Comparison of ENCODE assay signal across 9 cellular contexts in the genomic region with DNA sequence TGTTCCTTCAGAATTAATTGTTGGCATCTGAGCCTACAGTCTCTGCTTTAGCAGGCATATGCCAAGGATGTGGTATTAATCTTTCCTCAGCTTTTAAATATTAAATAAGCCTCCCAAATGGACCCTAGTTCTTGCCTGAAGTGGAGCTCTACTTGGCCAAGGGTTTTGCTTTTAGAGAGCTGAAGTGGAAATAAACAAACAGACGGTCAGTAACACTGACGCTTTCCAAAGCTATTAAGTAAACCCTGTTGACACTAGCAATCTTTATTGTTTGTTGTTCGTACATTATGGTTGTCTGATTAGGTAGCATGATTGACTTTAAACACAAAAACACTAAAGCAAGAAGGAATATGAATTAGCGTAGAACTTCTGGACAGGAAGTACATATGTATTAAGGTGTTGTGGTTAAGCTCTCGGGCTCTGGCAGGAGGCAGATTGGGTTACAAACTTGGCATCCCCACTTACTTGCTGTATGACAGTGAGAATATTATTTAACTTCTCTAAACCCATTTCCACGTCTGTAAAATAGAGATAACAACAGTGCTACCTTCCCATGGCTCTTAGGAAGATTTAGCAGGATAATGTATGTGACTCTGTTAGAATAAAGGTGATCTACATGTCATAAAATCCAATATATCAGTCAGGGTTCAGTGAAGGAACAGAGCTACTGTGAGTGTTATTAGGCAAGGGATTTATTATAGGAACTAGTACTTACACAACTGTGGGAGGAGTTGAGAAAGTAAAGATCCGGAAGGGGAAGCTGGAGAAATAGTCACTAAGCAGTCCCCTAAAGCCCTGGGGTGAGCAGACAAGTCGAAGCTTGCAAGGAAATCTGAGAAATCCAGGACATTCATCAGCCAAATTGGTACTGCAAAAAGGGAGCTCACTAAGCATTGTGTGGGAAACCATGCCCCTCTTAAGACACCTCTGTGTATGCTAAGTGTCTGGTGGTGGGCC.
DNase-seq lines count a peak whose midpoint lies in the region; ATAC-seq and TF ChIP-seq lines count a peak whose summit lies in the region.
"Had no signal": no experiment of that assay in that cellular context is flagged by ENCODE, and none has a peak within 500 bp of the region (broad histone marks: within the 10 kb centered on the region; RNA-seq: fewer than 3 reads in every experiment).

No MANE protein-coding gene starts in this region.

- H3K4me1 ChIP-seq in OCI-LY1 (ENCODE audit: insufficient read depth, low read length, severe bottlenecking) = peaks cover 23% of the 10 kb centered on the region
- H3K4me1 ChIP-seq in suprapubic skin = no peaks in the 10 kb centered on the region

- no peaks in the 10 kb centered on the region for H3K9me2 ChIP-seq in OCI-LY1 (ENCODE audit: low read depth, low read length)

- no peaks in the 10 kb centered on the region for H3K79me2 ChIP-seq in OCI-LY1 (ENCODE audit: insufficient read depth, low read length)

- peaks cover 16% of the 10 kb centered on the region for H3K36me3 Mint-ChIP-seq in T-helper 2 cell treated with Interferon-gamma antibody and Interleukin-4, amounts not matched to agents 5 μg/mL and 100 μg/mL, for 36 hours (ENCODE audit: low read depth)
- H3K36me3 Mint-ChIP-seq: stimulated activated effector memory CD8-positive, alpha-beta T cell treated with anti-CD3 and anti-CD28 coated beads, Interleukin-12 subunit alpha, Interleukin-12 subunit beta, amount 100 ng/mL, for 72 hours had no signal

- peaks cover 23% of the 10 kb centered on the region for H3K9me3 Mint-ChIP-seq in T-helper 2 cell treated with Interferon-gamma antibody and Interleukin-4, amounts not matched to agents 5 μg/mL and 100 μg/mL, for 36 hours

- H2AFZ ChIP-seq in OCI-LY1 (ENCODE audit: low read length) = peak overlapping the region; percentile 77

- H3K9ac ChIP-seq in OCI-LY1 (ENCODE audit: low read length) = peak overlapping the region; percentile 38; the same call in 1 of the 2 replicates

- TF ChIP-seq POLR2A in suprapubic skin (IDR thresholded peaks at IDR 0.05) = no peak

- peak overlapping the region; percentile 41; the same call in 1 of the 2 replicates for H3K4me2 ChIP-seq in OCI-LY1 (ENCODE audit: low read length)

- TF ChIP-seq CTCF in OCI-LY1 (IDR thresholded peaks at IDR 0.05; ENCODE audit: low read length) (no peak), suprapubic skin (IDR thresholded peaks at IDR 0.05) (no peak)

- no peaks in the 10 kb centered on the region for H3K27me3 Mint-ChIP-seq in T-helper 2 cell treated with Interferon-gamma antibody and Interleukin-4, amounts not matched to agents 5 μg/mL and 100 μg/mL, for 36 hours (ENCODE audit: low read depth)

- H3K27me3 ChIP-seq in OCI-LY1 (ENCODE audit: insufficient read depth, low read length) (no peaks in the 10 kb centered on the region), suprapubic skin (no peaks in the 10 kb centered on the region)

- peaks cover 14% of the 10 kb centered on the region; the same call in 1 of the 2 replicates for H3K9me3 ChIP-seq in OCI-LY1 (ENCODE audit: low read length)
- H3K9me3 ChIP-seq in suprapubic skin = no peaks in the 10 kb centered on the region

- peak overlapping the region; percentile 0 for H3K4me3 ChIP-seq in OCI-LY1 (ENCODE audit: low read depth, low read length, poor library complexity, severe bottlenecking)
- H3K4me3 ChIP-seq in suprapubic skin = no peak overlapping the region

- no peak for TF ChIP-seq EP300 in suprapubic skin (IDR thresholded peaks at IDR 0.05)

- peak overlapping the region; percentile 37 for H3K27ac Mint-ChIP-seq in T-helper 2 cell treated with Interferon-gamma antibody and Interleukin-4, amounts not matched to agents 5 μg/mL and 100 μg/mL, for 36 hours
- H3K27ac Mint-ChIP-seq: stimulated activated effector memory CD8-positive, alpha-beta T cell treated with anti-CD3 and anti-CD28 coated beads, Interleukin-12 subunit alpha, Interleukin-12 subunit beta, amount 100 ng/mL, for 72 hours had no signal

- 49% methylated on average over 8 of the region's 8 CpGs for WGBS in suprapubic skin

- H3K36me3 ChIP-seq in OCI-LY1 (ENCODE audit: insufficient read depth, low read length) = no peaks in the 10 kb centered on the region; the same call in 1 of the 2 replicates
- no peaks in the 10 kb centered on the region for H3K36me3 ChIP-seq in suprapubic skin

- DNase-seq in T-helper 2 cell treated with Interferon-gamma antibody and Interleukin-4, amounts not matched to agents 5 μg/mL and 100 μg/mL, for 36 hours (ENCODE audit: low spot score) = no peak
- DNase-seq in T-helper 2 cell (no peak), left cardiac atrium (no peak), suprapubic skin (ENCODE audit: low spot score in 2 of 2) (no peak)

- ATAC-seq in left cardiac atrium (peak; percentile 57 to 73), GM18867 (IDR thresholded peaks at IDR 0.05; ENCODE audit: unreplicated experiment) (no peak), GM21717 (IDR thresholded peaks at IDR 0.05; ENCODE audit: unreplicated experiment) (no peak), GM21619 (IDR thresholded peaks at IDR 0.05; ENCODE audit: unreplicated experiment) (no peak)
- ATAC-seq: stimulated activated effector memory CD8-positive, alpha-beta T cell treated with anti-CD3 and anti-CD28 coated beads, Interleukin-12 subunit alpha, Interleukin-12 subunit beta, amount 100 ng/mL, for 72 hours had no signal

- H3K4me1 Mint-ChIP-seq in T-helper 2 cell treated with Interferon-gamma antibody and Interleukin-4, amounts not matched to agents 5 μg/mL and 100 μg/mL, for 36 hours (ENCODE audit: low read depth) = peaks cover 18% of the 10 kb centered on the region
- H3K4me1 Mint-ChIP-seq: stimulated activated effector memory CD8-positive, alpha-beta T cell treated with anti-CD3 and anti-CD28 coated beads, Interleukin-12 subunit alpha, Interleukin-12 subunit beta, amount 100 ng/mL, for 72 hours had no signal

- H3K4me3 Mint-ChIP-seq in T-helper 2 cell treated with Interferon-gamma antibody and Interleukin-4, amounts not matched to agents 5 μg/mL and 100 μg/mL, for 36 hours = peak overlapping the region; percentile 32
- H3K4me3 Mint-ChIP-seq: stimulated activated effector memory CD8-positive, alpha-beta T cell treated with anti-CD3 and anti-CD28 coated beads, Interleukin-12 subunit alpha, Interleukin-12 subunit beta, amount 100 ng/mL, for 72 hours had no signal

- no peaks in the 10 kb centered on the region for H3F3A ChIP-seq in OCI-LY1 (ENCODE audit: insufficient read depth, low read length)

- H4K20me1 ChIP-seq in OCI-LY1 (ENCODE audit: insufficient read depth, low read length) = no peaks in the 10 kb centered on the region

- peak overlapping the region; percentile 78 for H3K27ac ChIP-seq in OCI-LY1 (ENCODE audit: low read depth, low read length, poor library complexity, severe bottlenecking)
- H3K27ac ChIP-seq in suprapubic skin = peak overlapping the region; percentile 63

- intact Hi-C loops in left cardiac atrium (cut with DNase I) = no loop called here

Comparison
In these comparisons a context has a peak if more than half of its experiments do, and no peak if none do; other contexts are left out.
1. ATAC-seq: peak in left cardiac atrium (2 of 2); none in GM18867 (single experiment), GM21717 (single experiment) and GM21619 (single experiment).